In the genomic region with DNA sequence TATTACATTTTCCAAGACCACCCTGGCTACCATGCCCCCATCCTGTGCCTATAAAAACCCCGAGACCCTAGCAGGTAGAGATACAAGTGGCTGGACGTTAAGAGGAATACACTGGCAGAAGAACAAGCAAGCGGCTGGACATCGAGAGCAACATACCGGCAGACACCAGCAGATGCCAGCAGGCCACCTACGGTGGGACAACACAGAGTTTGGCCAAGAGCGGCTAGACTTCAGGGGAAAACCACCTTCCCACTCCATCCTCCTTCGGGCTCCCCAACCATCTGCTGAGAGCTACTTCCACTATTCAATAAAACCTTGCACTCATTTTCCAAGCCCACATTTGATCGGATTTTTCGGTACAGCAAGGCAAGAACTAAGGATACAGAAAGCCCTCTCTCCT, we compare ENCODE assay signal across 15 cellular contexts.
DNase-seq lines count a peak whose midpoint lies in the region; ATAC-seq and TF ChIP-seq lines count a peak whose summit lies in the region.
"Had no signal": no experiment of that assay in that cellular context is flagged by ENCODE, and none has a peak within 500 bp of the region (broad histone marks: within the 10 kb centered on the region; RNA-seq: fewer than 3 reads in every experiment).

No MANE protein-coding gene starts in this region.

- H3K27ac Mint-ChIP-seq in activated CD4-positive, alpha-beta T cell treated with anti-CD3 and anti-CD28 coated beads, Interleukin-2, amount 10 ng/mL, durations not matched to agents 24 days and 14 days, result peak overlapping the region; percentile 16
- H3K27ac Mint-ChIP-seq: CD4-positive, CD25-positive, alpha-beta regulatory T cell had no signal

- no CpG with 5 or more reads among the region's 10 CpGs for WGBS in neuronal stem cell (ENCODE audit: extremely low coverage in 2 of 2, insufficient read length in 2 of 2, insufficient replicate concordance in 1 of 2), 2 donors
- 89 to 92% methylated on average over 10 of the region's 10 CpGs for WGBS in tibial nerve, 2 donors

- peaks cover 16% of the 10 kb centered on the region for H3K36me3 Mint-ChIP-seq in activated CD4-positive, alpha-beta T cell treated with anti-CD3 and anti-CD28 coated beads, Interleukin-2, amount 10 ng/mL, durations not matched to agents 24 days and 14 days (ENCODE audit: low read depth)

- H2AFZ ChIP-seq in neuronal stem cell (ENCODE audit: low read length), result no peak overlapping the region

- H3K14ac ChIP-seq in neuronal stem cell (ENCODE audit: low read length), result no peak overlapping the region

- H3K18ac ChIP-seq in neuronal stem cell (ENCODE audit: low read length), result no peak overlapping the region

- intact Hi-C loops in activated CD4-positive, alpha-beta T cell treated with anti-CD3 and anti-CD28 coated beads, Interleukin-2, amount 10 ng/mL, durations not matched to agents 24 days and 14 days (cut with micrococcal nuclease), result no loop called here

- H3K36me3 ChIP-seq in neuronal stem cell (replicated peaks in 1 of 2; ENCODE audit: control insufficient read depth in 2 of 2, insufficient read depth in 2 of 2, low read length in 2 of 2) (peaks cover 2 to 71% of the 10 kb centered on the region in 2 donors), tibial nerve (peaks cover 0 to 28% (median 0%) of the 10 kb centered on the region in 3 donors)

- H2BK15ac ChIP-seq in neuronal stem cell (ENCODE audit: low read length), result no peak overlapping the region

- H3K27me3 Mint-ChIP-seq in activated CD4-positive, alpha-beta T cell treated with anti-CD3 and anti-CD28 coated beads, Interleukin-2, amount 10 ng/mL, durations not matched to agents 24 days and 14 days, result no peaks in the 10 kb centered on the region
- H3K27me3 Mint-ChIP-seq: CD4-positive, CD25-positive, alpha-beta regulatory T cell had no signal

- no peak overlapping the region for H2BK12ac ChIP-seq in neuronal stem cell (ENCODE audit: low read length)

- no peak overlapping the region for H3K9ac ChIP-seq in neuronal stem cell (ENCODE audit: low read depth, low read length, poor library complexity)
- H3K9ac ChIP-seq: BLaER1 treated with 17β-estradiol and CSF1 and Interleukin-3, amounts not matched to agents 10 nM and 100 nM had no signal

- no peak overlapping the region for H3K4me3 ChIP-seq in neuronal stem cell (ENCODE audit: low read length in 2 of 2)
- no peak overlapping the region for H3K4me3 ChIP-seq in tibial nerve
- H3K4me3 ChIP-seq: BLaER1 treated with 17β-estradiol and CSF1 and Interleukin-3, amounts not matched to agents 10 nM and 100 nM; GM12878 had no signal

- no peak for TF ChIP-seq EP300 in tibial nerve (IDR thresholded peaks at IDR 0.05)

- H3K4me3 Mint-ChIP-seq in activated CD4-positive, alpha-beta T cell treated with anti-CD3 and anti-CD28 coated beads, Interleukin-2, amount 10 ng/mL, durations not matched to agents 24 days and 14 days, result no peak overlapping the region
- H3K4me3 Mint-ChIP-seq: CD4-positive, CD25-positive, alpha-beta regulatory T cell had no signal

- H2BK120ac ChIP-seq in neuronal stem cell (ENCODE audit: low read depth, low read length), result no peak overlapping the region

- DNase-seq in activated CD4-positive, alpha-beta T cell treated with anti-CD3 and anti-CD28 coated beads, Interleukin-2, amount 10 ng/mL, durations not matched to agents 24 days and 14 days, result no peak
- no peak for DNase-seq in activated CD4-positive, alpha-beta T cell treated with anti-CD3 and anti-CD28 coated beads for 48 hours
- DNase-seq in cerebellar cortex (ENCODE audit: low spot score) (peak; percentile 93), neuronal stem cell (ENCODE audit: low spot score) (no peak), tibial nerve (ENCODE audit: low spot score in 2 of 2) (no peak), Kasumi-1 (lab: John Stamatoyannopoulos, UW) (no peak), HPDE6-E6E7 (ENCODE audit: extremely low spot score) (no peak)
- DNase-seq: 8988T; AML-193; CD4-positive, CD25-positive, alpha-beta regulatory T cell; DMS 273 treated with DMSO at 0.1 percent for 48 hours; GOT3 had no signal

- ATAC-seq in GM21515 (IDR thresholded peaks at IDR 0.05; ENCODE audit: unreplicated experiment), result no peak
- ATAC-seq: GM12878 had no signal

- H3K4ac ChIP-seq in neuronal stem cell (ENCODE audit: low read length), result no peak overlapping the region

- no peak overlapping the region for H2AK5ac ChIP-seq in neuronal stem cell (ENCODE audit: low read depth, low read length)

- peaks cover 0 to 7% of the 10 kb centered on the region in 2 donors for H3K4me1 ChIP-seq in neuronal stem cell (ENCODE audit: control insufficient read depth in 2 of 2, insufficient read depth in 1 of 2, low read depth in 1 of 2, low read length in 2 of 2)
- H3K4me1 ChIP-seq in tibial nerve, result peaks cover 0 to 20% (median 0%) of the 10 kb centered on the region in 4 donors
- H3K4me1 ChIP-seq: BLaER1 treated with 17β-estradiol and CSF1 and Interleukin-3, amounts not matched to agents 10 nM and 100 nM had no signal

- no peak overlapping the region for H2BK5ac ChIP-seq in neuronal stem cell (ENCODE audit: low read length)

- H4K8ac ChIP-seq in neuronal stem cell (ENCODE audit: low read depth, low read length), result no peak overlapping the region

- H3K23ac ChIP-seq in neuronal stem cell (ENCODE audit: low read depth, low read length, poor library complexity), result no peak overlapping the region

- no peak for TF ChIP-seq CTCF in tibial nerve (IDR thresholded peaks at IDR 0.05)

- H3K27ac ChIP-seq in neuronal stem cell (replicated peaks; ENCODE audit: low read length) (peak overlapping the region; percentile 15), tibial nerve (peak overlapping the region; percentile 4 to 76 (median 34))
- H3K27ac ChIP-seq: BLaER1 treated with 17β-estradiol and CSF1 and Interleukin-3, amounts not matched to agents 10 nM and 100 nM had no signal

- no peak overlapping the region for H4K91ac ChIP-seq in neuronal stem cell (ENCODE audit: low read depth, low read length, poor library complexity)

- H3K27me3 ChIP-seq in neuronal stem cell (ENCODE audit: control insufficient read depth in 3 of 3, insufficient read depth in 3 of 3, low read depth in 1 of 3, low read length in 3 of 3) (no peaks in the 10 kb centered on the region), tibial nerve (no peaks in the 10 kb centered on the region)
- H3K27me3 ChIP-seq: BLaER1 treated with 17β-estradiol and CSF1 and Interleukin-3, amounts not matched to agents 10 nM and 100 nM had no signal

- no peaks in the 10 kb centered on the region for H3K79me1 ChIP-seq in neuronal stem cell (ENCODE audit: low read depth, low read length)

- H3K9me3 Mint-ChIP-seq in activated CD4-positive, alpha-beta T cell treated with anti-CD3 and anti-CD28 coated beads, Interleukin-2, amount 10 ng/mL, durations not matched to agents 24 days and 14 days, result no peaks in the 10 kb centered on the region
- H3K9me3 Mint-ChIP-seq: CD4-positive, CD25-positive, alpha-beta regulatory T cell had no signal

- peaks cover 7% of the 10 kb centered on the region for H3K4me1 Mint-ChIP-seq in activated CD4-positive, alpha-beta T cell treated with anti-CD3 and anti-CD28 coated beads, Interleukin-2, amount 10 ng/mL, durations not matched to agents 24 days and 14 days

- H3K9me3 ChIP-seq in neuronal stem cell (replicated peaks in 1 of 2; ENCODE audit: control insufficient read depth in 2 of 2, insufficient read depth in 1 of 2, low read depth in 1 of 2, low read length in 2 of 2) (peaks cover 0 to 2% of the 10 kb centered on the region in 2 donors), tibial nerve (no peaks in the 10 kb centered on the region)
- H3K9me3 ChIP-seq: BLaER1 treated with 17β-estradiol and CSF1 and Interleukin-3, amounts not matched to agents 10 nM and 100 nM had no signal

- no peak for TF ChIP-seq POLR2A in tibial nerve (IDR thresholded peaks at IDR 0.05)

- H3K4me2 ChIP-seq in neuronal stem cell (ENCODE audit: insufficient read depth, low read length, poor library complexity, severe bottlenecking), result no peak overlapping the region
- H3K4me2 ChIP-seq: BLaER1 treated with 17β-estradiol and CSF1 and Interleukin-3, amounts not matched to agents 10 nM and 100 nM had no signal
